In genomic region chr22:45731798-45732495, GRCh38 we compare ENCODE assay signal across 8 cellular contexts.
A peak's percentile ranks its signal among the peaks of the same experiment; 100 is the strongest.
DNase-seq lines count a peak whose midpoint lies in the region; ATAC-seq, FAIRE-seq and TF ChIP-seq lines count a peak whose summit lies in the region.

No MANE protein-coding gene starts in this region.

- H3K9me3 Mint-ChIP-seq in astrocyte (ENCODE audit: unreplicated experiment) = no peaks in the 10 kb centered on the region
- no peaks in the 10 kb centered on the region for H3K9me3 Mint-ChIP-seq in activated T-helper 2 cell treated with anti-CD3 and anti-CD28 coated beads, Interferon-gamma antibody, Interleukin-2, Interleukin-4, amounts not matched to agents 10 μg/mL and 5 μg/mL and 100 μg/mL, durations not matched to agents 14 hours and 24 hours and 36 hours

- peak overlapping the region; percentile 46 for H3K4me3 Mint-ChIP-seq in astrocyte (ENCODE audit: unreplicated experiment)
- no peak overlapping the region for H3K4me3 Mint-ChIP-seq in activated T-helper 2 cell treated with anti-CD3 and anti-CD28 coated beads, Interferon-gamma antibody, Interleukin-2, Interleukin-4, amounts not matched to agents 10 μg/mL and 5 μg/mL and 100 μg/mL, durations not matched to agents 14 hours and 24 hours and 36 hours (ENCODE audit: low read depth)

- peak; percentile 26; the same call in 1 of the 2 replicates for TF ChIP-seq RAD21 in HCT116 (IDR thresholded peaks at IDR 0.05; ENCODE audit: low read depth)

- H3K4me1 ChIP-seq in ACC112 (ENCODE audit: control insufficient read depth, insufficient read depth, low read length, unreplicated experiment) (peaks cover 5% of the 10 kb centered on the region), HCT116 (ENCODE audit: control insufficient read depth in 1 of 2, insufficient read depth in 2 of 2, low read length in 2 of 2) (0 out of 4 replicates have a peak, but pooled peaks cover 0 to 7% of the 10 kb centered on the region in 2 experiments), astrocyte (ENCODE audit: insufficient read depth, low read length) (peaks cover 14% of the 10 kb centered on the region)

- H3K9ac ChIP-seq in HCT116 (ENCODE audit: low read length) (no peak overlapping the region), astrocyte (ENCODE audit: low read length) (peak overlapping the region; percentile 70)

- peak overlapping the region; percentile 97 for H3K27ac Mint-ChIP-seq in astrocyte (ENCODE audit: unreplicated experiment)
- no peak overlapping the region for H3K27ac Mint-ChIP-seq in activated T-helper 2 cell treated with anti-CD3 and anti-CD28 coated beads, Interferon-gamma antibody, Interleukin-2, Interleukin-4, amounts not matched to agents 10 μg/mL and 5 μg/mL and 100 μg/mL, durations not matched to agents 14 hours and 24 hours and 36 hours

- peak; percentile 74 for FAIRE-seq in astrocyte (lab: Jason Lieb, UNC)

- H3K4me2 ChIP-seq in HCT116 (ENCODE audit: low read length) = no peak overlapping the region
- peak overlapping the region; percentile 80 for H3K4me2 ChIP-seq in astrocyte (ENCODE audit: low read length)

- CTCF ChIA-PET in HCT116 (lab: Charles Lee) = interaction anchor here (0.6 kb wide), 1 partner anchor 559 kb away, joined by 3 read pairs; no protein-coding TSS in a partner anchor

- POLR2A ChIA-PET in HCT116 (lab: Charles Lee) = no interaction called here

- H3K27me3 ChIP-seq in ACC112 (ENCODE audit: insufficient read depth, low read length) (no peaks in the 10 kb centered on the region), HCT116 (ENCODE audit: insufficient read depth, low read length) (no peaks in the 10 kb centered on the region), astrocyte (ENCODE audit: insufficient read depth, low read length) (no peaks in the 10 kb centered on the region)

- no peaks in the 10 kb centered on the region for H3K27me3 Mint-ChIP-seq in astrocyte (ENCODE audit: low read depth, unreplicated experiment)
- H3K27me3 Mint-ChIP-seq in activated T-helper 2 cell treated with anti-CD3 and anti-CD28 coated beads, Interferon-gamma antibody, Interleukin-2, Interleukin-4, amounts not matched to agents 10 μg/mL and 5 μg/mL and 100 μg/mL, durations not matched to agents 14 hours and 24 hours and 36 hours (ENCODE audit: low read depth) = no peaks in the 10 kb centered on the region

- H3K4me3 ChIP-seq in ACC112 (ENCODE audit: low read depth, low read length) (no peak overlapping the region), HCT116 (replicated peaks in 1 of 2; ENCODE audit: low read depth in 1 of 2, low read length in 2 of 2) (no peak overlapping the region), astrocyte (ENCODE audit: insufficient read depth, low read depth, low read length) (no peak overlapping the region)

- no peaks in the 10 kb centered on the region for H3K9me2 ChIP-seq in HCT116 (ENCODE audit: insufficient read depth)

- TF ChIP-seq CTCF in HCT116 (IDR thresholded peaks at IDR 0.05 in 2 of 3, conservative IDR thresholded peaks at IDR 0.05 in 1 of 3; ENCODE audit: borderline replicate concordance in 1 of 3, insufficient read depth in 1 of 3, low read depth in 2 of 3, low read length in 2 of 3) (peak; percentile 16 to 33 (median 30); a peak in 4 of 6 replicates), astrocyte (IDR thresholded peaks at IDR 0.05; ENCODE audit: insufficient read depth, low read depth, low read length) (peak; percentile 56)

- H3K9me3 ChIP-seq in HCT116 (ENCODE audit: control insufficient read depth in 1 of 2, insufficient read depth in 1 of 2, low read depth in 1 of 2, low read length in 2 of 2) = no peaks in the 10 kb centered on the region
- no peaks in the 10 kb centered on the region for H3K9me3 ChIP-seq in astrocyte (ENCODE audit: insufficient read depth, low read depth, low read length)

- no peak for ATAC-seq in HCT116
- no peak for ATAC-seq in GM21723 (IDR thresholded peaks at IDR 0.05; ENCODE audit: unreplicated experiment)
- no peak for ATAC-seq in GM18909 (IDR thresholded peaks at IDR 0.05; ENCODE audit: poor library complexity, unreplicated experiment)

- RAD21 ChIA-PET in HCT116 (lab: Charles Lee; ENCODE audit: low non-redundant PET in 1 of 2, low total read pairs in 2 of 2, uncharacterized antibody in 2 of 2, unreplicated experiment in 2 of 2) = no interaction called here

- DNase-seq in HCT116 (ENCODE audit: low read depth, low spot score) (no peak), astrocyte (ENCODE audit: low read depth) (peak; percentile 53), kidney glomerular epithelial cell (lab: John Stamatoyannopoulos, UW) (peak; percentile 55)
- no peak for DNase-seq in stimulated activated CD4-positive, alpha-beta T cell treated with anti-CD3 and anti-CD28 coated beads, Interleukin-15, amount 100 ng/mL, for 24 hours
- no peak for DNase-seq in activated T-helper 2 cell treated with anti-CD3 and anti-CD28 coated beads, Interferon-gamma antibody, Interleukin-2, Interleukin-4, amounts not matched to agents 10 μg/mL and 5 μg/mL and 100 μg/mL, durations not matched to agents 14 hours and 24 hours and 36 hours (ENCODE audit: low spot score)

- H3K36me3 ChIP-seq in ACC112 (ENCODE audit: insufficient read depth, low read length) (peaks cover 6% of the 10 kb centered on the region; the same call in 1 of the 2 replicates), HCT116 (ENCODE audit: control insufficient read depth in 1 of 2, insufficient read depth in 2 of 2, low read length in 2 of 2) (peaks cover 4 to 6% of the 10 kb centered on the region in 2 experiments; a peak in 3 of 4 replicates), astrocyte (ENCODE audit: insufficient read depth, low read length) (peaks cover 11% of the 10 kb centered on the region)

- peaks cover 18% of the 10 kb centered on the region for H3K4me1 Mint-ChIP-seq in astrocyte (ENCODE audit: low read depth, unreplicated experiment)
- H3K4me1 Mint-ChIP-seq in activated T-helper 2 cell treated with anti-CD3 and anti-CD28 coated beads, Interferon-gamma antibody, Interleukin-2, Interleukin-4, amounts not matched to agents 10 μg/mL and 5 μg/mL and 100 μg/mL, durations not matched to agents 14 hours and 24 hours and 36 hours (ENCODE audit: low read depth) = peaks cover 5% of the 10 kb centered on the region

- TF ChIP-seq POLR2A in HCT116 (IDR thresholded peaks at IDR 0.05; ENCODE audit: borderline replicate concordance, extremely low read depth, insufficient read depth, insufficient read length) = no peak

- peak overlapping the region; percentile 16; the same call in 1 of the 2 replicates for H3K27ac ChIP-seq in ACC112 (ENCODE audit: low read depth, low read length)
- no peak overlapping the region for H3K27ac ChIP-seq in HCT116 (ENCODE audit: low read depth, low read length)
- H3K27ac ChIP-seq in astrocyte (ENCODE audit: low read depth, low read length) = peak overlapping the region; percentile 73

- H3K79me2 ChIP-seq in ACC112 (ENCODE audit: control insufficient read depth, insufficient read depth, low read length, unreplicated experiment) (peaks cover 11% of the 10 kb centered on the region), HCT116 (ENCODE audit: insufficient read depth, low read length) (peaks cover 23% of the 10 kb centered on the region), astrocyte (ENCODE audit: insufficient read depth, low read length) (peaks cover 71% of the 10 kb centered on the region)

- H4K20me1 ChIP-seq in HCT116 (ENCODE audit: insufficient read depth) (no peaks in the 10 kb centered on the region), astrocyte (ENCODE audit: insufficient read depth, low read length) (peaks cover 28% of the 10 kb centered on the region)

- no TSS peak for BruUV-seq in HCT116 (replicated peaks; lab: Mats Ljungman, UMichigan)

- intact Hi-C loops in HCT116 (cut with micrococcal nuclease) = no loop called here
- intact Hi-C loops in activated T-helper 2 cell treated with anti-CD3 and anti-CD28 coated beads, Interferon-gamma antibody, Interleukin-2, Interleukin-4, amounts not matched to agents 10 μg/mL and 5 μg/mL and 100 μg/mL, durations not matched to agents 14 hours and 24 hours and 36 hours (cut with micrococcal nuclease) = no loop called here

- no peak overlapping the region for H2AFZ ChIP-seq in ACC112 (ENCODE audit: low read length, unreplicated experiment)
- no peak overlapping the region for H2AFZ ChIP-seq in HCT116 (ENCODE audit: low read depth, low read length, poor library complexity, severe bottlenecking)
- no peak overlapping the region for H2AFZ ChIP-seq in astrocyte (ENCODE audit: low read depth, low read length)

- peaks cover 1% of the 10 kb centered on the region for H3K36me3 Mint-ChIP-seq in astrocyte (ENCODE audit: low read depth, unreplicated experiment)
- H3K36me3 Mint-ChIP-seq in activated T-helper 2 cell treated with anti-CD3 and anti-CD28 coated beads, Interferon-gamma antibody, Interleukin-2, Interleukin-4, amounts not matched to agents 10 μg/mL and 5 μg/mL and 100 μg/mL, durations not matched to agents 14 hours and 24 hours and 36 hours (ENCODE audit: low read depth) = peaks cover 21% of the 10 kb centered on the region

TF ChIP-seq in HCT116, 20 proteins besides CTCF, POLR2A, EP300 and RAD21:
- TF ChIP-seq TCF7L2 (IDR thresholded peaks at IDR 0.05; ENCODE audit: borderline replicate concordance, extremely low read depth, insufficient read depth, insufficient read length) = no peak
- TF ChIP-seq MAX (IDR thresholded peaks at IDR 0.05) = no peak
- TF ChIP-seq SRF (IDR thresholded peaks at IDR 0.05; ENCODE audit: low read depth) = no peak
- no peak for TF ChIP-seq CBX3 (IDR thresholded peaks at IDR 0.05; ENCODE audit: low read depth)
- no peak for TF ChIP-seq ZNF274 (IDR thresholded peaks at IDR 0.05; ENCODE audit: low read depth, low read length)
- TF ChIP-seq CEBPB (IDR thresholded peaks at IDR 0.05; ENCODE audit: low read depth) = no peak

Comparison
In these comparisons a context has a peak if more than half of its experiments do, and no peak if none do; other contexts are left out.
1. DNase-seq: peak in astrocyte (single experiment) and kidney glomerular epithelial cell (single experiment); none in HCT116 (single experiment), stimulated activated CD4-positive, alpha-beta T cell treated with anti-CD3 and anti-CD28 coated beads, Interleukin-15, amount 100 ng/mL, for 24 hours (single experiment) and activated T-helper 2 cell treated with anti-CD3 and anti-CD28 coated beads, Interferon-gamma antibody, Interleukin-2, Interleukin-4, amounts not matched to agents 10 μg/mL and 5 μg/mL and 100 μg/mL, durations not matched to agents 14 hours and 24 hours and 36 hours (single experiment).